In genomic region chr12:98595152-98595988, GRCh38 we compare ENCODE assay signal across 8 cellular contexts. TPM values are rescaled to one million over a fixed set of nuclear protein-coding genes. Genes with fewer than 3 reads are reported as not detected.
DNase-seq lines count a peak whose midpoint lies in the region; ATAC-seq and TF ChIP-seq lines count a peak whose summit lies in the region.

No MANE protein-coding gene starts in this region.

- H3K9me3 Mint-ChIP-seq in nephron progenitor cell, result no peaks in the 10 kb centered on the region

- peaks cover 61% of the 10 kb centered on the region for H3K79me2 ChIP-seq in OCI-LY7 (ENCODE audit: insufficient read depth, low read depth, low read length)

- TF ChIP-seq CTCF in OCI-LY7 (conservative IDR thresholded peaks at IDR 0.05; ENCODE audit: low read length), result no peak
- no peak for TF ChIP-seq CTCF in nephron progenitor cell (IDR thresholded peaks at IDR 0.05)

- H3K36me3 Mint-ChIP-seq in nephron progenitor cell (ENCODE audit: low read depth), result peaks cover 47% of the 10 kb centered on the region

- BruUV-seq in OCI-LY7 (replicated peaks; lab: Mats Ljungman, UMichigan), result TSS peak; percentile 73

- H2AFZ ChIP-seq in OCI-LY7 (ENCODE audit: low read length), result no peak overlapping the region

- intact Hi-C loops in OCI-LY7 (cut with micrococcal nuclease; ENCODE audit: unreplicated experiment), result no loop called here

- DNase-seq in EL (peak; percentile 84), OCI-LY7 (ENCODE audit: low spot score) (no peak), nephron progenitor cell (no peak), H4 (ENCODE audit: low spot score) (no peak), Ammon's horn (ENCODE audit: low spot score) (no peak)

- H4K20me1 ChIP-seq in OCI-LY7 (ENCODE audit: insufficient read depth, low read length), result peaks cover 32% of the 10 kb centered on the region

- peaks cover 26% of the 10 kb centered on the region for H3K4me1 Mint-ChIP-seq in nephron progenitor cell

- H3K27ac Mint-ChIP-seq in nephron progenitor cell, result peak overlapping the region; percentile 88

- CTCF ChIA-PET in OCI-LY7 (lab: Charles Lee; ENCODE audit: unreplicated experiment), result no interaction called here

- no peaks in the 10 kb centered on the region for H3K9me2 ChIP-seq in OCI-LY7 (ENCODE audit: insufficient read depth, low read length)

- H3K36me3 ChIP-seq in OCI-LY7 (ENCODE audit: insufficient read depth, low read length), result peaks cover 65% of the 10 kb centered on the region
- peaks cover 21% of the 10 kb centered on the region for H3K36me3 ChIP-seq in ectodermal cell (ENCODE audit: control insufficient read depth, insufficient read depth, low read length)

- ATAC-seq in GM19351 (IDR thresholded peaks at IDR 0.05; ENCODE audit: unreplicated experiment), result no peak
- no peak for ATAC-seq in GM19395 (IDR thresholded peaks at IDR 0.05; ENCODE audit: unreplicated experiment)

- no peaks in the 10 kb centered on the region for H3K9me3 ChIP-seq in OCI-LY7 (ENCODE audit: low read length)
- no peaks in the 10 kb centered on the region for H3K9me3 ChIP-seq in ectodermal cell (ENCODE audit: control insufficient read depth, low read length)

- no peaks in the 10 kb centered on the region for H3K27me3 ChIP-seq in ectodermal cell (ENCODE audit: control insufficient read depth, insufficient read depth, low read length, poor library complexity, severe bottlenecking)

- POLR2A ChIA-PET in OCI-LY7 (lab: Charles Lee), result interaction anchor here (0.5 to 5.3 kb wide), 21 partner anchors 12 to 1673 kb away, joined by 3 to 29 read pairs (median 4); partner anchors contain the start of genes APAF1 and IKBIP

- peak overlapping the region; percentile 93 for H3K4me2 ChIP-seq in OCI-LY7 (ENCODE audit: low read length)

- WGBS in ectodermal cell, 2 experiments, result 74 to 94% methylated on average over 2 to 5 of the region's 5 CpGs

- H3K27me3 Mint-ChIP-seq in nephron progenitor cell (ENCODE audit: low read depth, poor library complexity), result peaks cover 6% of the 10 kb centered on the region

- H3K4me3 ChIP-seq in OCI-LY7 (ENCODE audit: low read depth, low read length, poor library complexity, severe bottlenecking) (peak overlapping the region; percentile 92), ectodermal cell (ENCODE audit: insufficient read depth, low read depth, low read length) (peak overlapping the region; percentile 100)

- peak overlapping the region; percentile 96 for H3K4me3 Mint-ChIP-seq in nephron progenitor cell

- H3K27ac ChIP-seq in OCI-LY7 (ENCODE audit: low read depth, low read length, poor library complexity, severe bottlenecking) (no peak overlapping the region), ectodermal cell (ENCODE audit: insufficient read depth, low read depth, low read length, poor library complexity, severe bottlenecking) (no peak overlapping the region)

- H3K4me1 ChIP-seq in OCI-LY7 (ENCODE audit: insufficient read depth, low read length, poor library complexity, severe bottlenecking), result peaks cover 17% of the 10 kb centered on the region
- peaks cover 3% of the 10 kb centered on the region for H3K4me1 ChIP-seq in ectodermal cell (ENCODE audit: control insufficient read depth, insufficient read depth, low read length)

RNA-seq across cellular contexts. Expression of gene SLC25A3, which starts 1.9 kb away (rescaled TPM):
- 332 and 355 TPM in 2 replicates for total RNA-seq in OCI-LY7 (2014; rRNA removed; shearing (Covaris generic))
- total RNA-seq in OCI-LY7 (2022), result 440 and 476 TPM in 2 replicates
- polyA plus RNA-seq in ectodermal cell (2013, experiment 1 of 4), result 751 TPM
- 806 TPM for polyA plus RNA-seq in ectodermal cell (2013, experiment 2 of 4)
- polyA plus RNA-seq in ectodermal cell (2013, experiment 3 of 4), result 620 TPM
- polyA plus RNA-seq in ectodermal cell (2013, experiment 4 of 4), result 692 TPM
- total RNA-seq in H4 (2014; rRNA removed; shearing (Covaris generic)), result 800 and 914 TPM in 2 replicates

RNA-seq across cellular contexts. Expression of gene IKBIP, which starts 49.2 kb away (rescaled TPM):
- 18.3 and 25.1 TPM in 2 replicates for total RNA-seq in OCI-LY7 (2014; rRNA removed; shearing (Covaris generic))
- 25.5 and 26.6 TPM in 2 replicates for total RNA-seq in OCI-LY7 (2022)
- 24.6 TPM for polyA plus RNA-seq in ectodermal cell (2013, experiment 1 of 4)
- 22.3 TPM for polyA plus RNA-seq in ectodermal cell (2013, experiment 2 of 4)
- 26.1 TPM for polyA plus RNA-seq in ectodermal cell (2013, experiment 3 of 4)
- polyA plus RNA-seq in ectodermal cell (2013, experiment 4 of 4), result 24.4 TPM
- 34.3 and 37.6 TPM in 2 replicates for total RNA-seq in H4 (2014; rRNA removed; shearing (Covaris generic))

RNA-seq across cellular contexts. Expression of gene APAF1, which starts 49.7 kb away (rescaled TPM):
- total RNA-seq in OCI-LY7 (2014; rRNA removed; shearing (Covaris generic)), result 14.7 and 16.0 TPM in 2 replicates
- 26.5 and 28.6 TPM in 2 replicates for total RNA-seq in OCI-LY7 (2022)
- 27.7 TPM for polyA plus RNA-seq in ectodermal cell (2013, experiment 1 of 4)
- polyA plus RNA-seq in ectodermal cell (2013, experiment 2 of 4), result 28.7 TPM
- 17.2 TPM for polyA plus RNA-seq in ectodermal cell (2013, experiment 3 of 4)
- polyA plus RNA-seq in ectodermal cell (2013, experiment 4 of 4), result 18.5 TPM
- total RNA-seq in H4 (2014; rRNA removed; shearing (Covaris generic)), result 6.4 and 7.2 TPM in 2 replicates
